ENCODE assay signal across 18 cellular contexts in the genomic region with DNA sequence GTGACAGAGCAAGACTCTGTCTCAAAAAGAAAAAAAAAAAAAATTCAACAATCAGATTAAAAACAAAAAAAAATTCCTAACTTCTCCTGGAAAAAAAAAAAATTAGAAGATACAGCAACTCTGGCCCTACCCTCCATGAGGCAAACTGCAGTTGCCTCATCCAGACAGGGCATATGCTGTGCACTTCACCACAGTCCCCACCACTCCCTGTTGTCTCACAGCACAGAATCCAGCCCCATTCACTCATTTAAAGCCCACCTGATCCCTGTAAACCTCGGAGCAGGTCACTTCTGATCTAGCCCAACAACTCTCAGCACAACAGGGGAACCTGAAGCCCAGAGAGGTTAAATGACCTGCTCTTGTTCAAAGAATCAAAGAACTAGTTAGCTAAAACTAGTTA. TPM values are rescaled to one million over a fixed set of nuclear protein-coding genes. Genes with fewer than 3 reads are reported as not detected.
A peak's percentile ranks its signal among the peaks of the same experiment; 100 is the strongest.
DNase-seq lines count a peak whose midpoint lies in the region; ATAC-seq, FAIRE-seq and TF ChIP-seq lines count a peak whose summit lies in the region.
"Had no signal": no experiment of that assay in that cellular context is flagged by ENCODE, and none has a peak within 500 bp of the region (broad histone marks: within the 10 kb centered on the region; RNA-seq: fewer than 3 reads in every experiment).

No MANE protein-coding gene starts in this region.

- no peak overlapping the region for H3K56ac ChIP-seq in H1 (replicated peaks; ENCODE audit: insufficient read length, low read depth, low read length)

- no peak overlapping the region for H3K4me2 ChIP-seq in PC-9
- H3K4me2 ChIP-seq in H1 (ENCODE audit: insufficient read depth in 1 of 2, low read depth in 2 of 2, low read length in 2 of 2), result no peak overlapping the region
- H3K4me2 ChIP-seq: SK-N-SH had no signal

- intact Hi-C loops in Caco-2 (cut with micrococcal nuclease; ENCODE audit: unreplicated experiment) (no loop called here), PC-9 (cut with micrococcal nuclease; ENCODE audit: unreplicated experiment) (loop anchor here (2.0 kb wide), 1 partner anchor 15 kb away; no protein-coding TSS in a partner anchor), cardiac septum (cut with DNase I) (no loop called here)

- H3K27ac Mint-ChIP-seq in Caco-2 (ENCODE audit: unreplicated experiment), result peak overlapping the region; percentile 85
- H3K27ac Mint-ChIP-seq in stimulated activated effector memory CD8-positive, alpha-beta T cell treated with anti-CD3 and anti-CD28 coated beads, Interleukin-12 subunit alpha, Interleukin-12 subunit beta, amount 100 ng/mL, for 72 hours, result no peak overlapping the region

- H4K5ac ChIP-seq in H1 (ENCODE audit: insufficient read length, low read depth, low read length), result no peak overlapping the region

- H2AK5ac ChIP-seq in H1 (ENCODE audit: low read depth, low read length), result no peak overlapping the region

- peak overlapping the region; percentile 98 for H3K27ac ChIP-seq in PC-9
- no peak overlapping the region for H3K27ac ChIP-seq in H1 (ENCODE audit: low read depth, low read length)
- H3K27ac ChIP-seq in mucosa of rectum (ENCODE audit: low read depth in 2 of 2, low read length in 2 of 2), result peak overlapping the region; percentile 74 to 94

- no peak overlapping the region for H2BK120ac ChIP-seq in H1 (replicated peaks; ENCODE audit: low read depth, low read length)

- H2BK12ac ChIP-seq in H1 (ENCODE audit: low read depth, low read length), result no peak overlapping the region

- no peak overlapping the region for H3K23ac ChIP-seq in H1 (ENCODE audit: insufficient read length)

- peaks cover 30% of the 10 kb centered on the region for H3K4me1 Mint-ChIP-seq in Caco-2 (ENCODE audit: low read depth, unreplicated experiment)
- H3K4me1 Mint-ChIP-seq in stimulated activated effector memory CD8-positive, alpha-beta T cell treated with anti-CD3 and anti-CD28 coated beads, Interleukin-12 subunit alpha, Interleukin-12 subunit beta, amount 100 ng/mL, for 72 hours, result peaks cover 8% of the 10 kb centered on the region

- POLR2A ChIA-PET in Caco-2 (lab: Charles Lee) (no interaction called here), PC-9 (lab: Charles Lee; ENCODE audit: unreplicated experiment) (interaction anchor here (0.6 kb wide), 1 partner anchor 137 kb away, joined by 6 read pairs; no protein-coding TSS in a partner anchor), H1 (lab: Charles Lee; ENCODE audit: partially characterized antibody) (no interaction called here)

- H2AFZ ChIP-seq in PC-9 (no peak overlapping the region), H1 (ENCODE audit: low read length) (no peak overlapping the region)

- no peak overlapping the region for H4K91ac ChIP-seq in H1 (replicated peaks; ENCODE audit: insufficient read length, low read length)

- no peak overlapping the region for H4K8ac ChIP-seq in H1 (ENCODE audit: extremely low read depth, insufficient read depth, low read length)

- no peak for TF ChIP-seq RAD21 in H1 (IDR thresholded peaks at IDR 0.05 in 1 of 2, conservative IDR thresholded peaks at IDR 0.05 in 1 of 2; ENCODE audit: low read depth in 2 of 2, low read length in 2 of 2)

- H3K36me3 ChIP-seq in Caco-2 (ENCODE audit: control insufficient read depth, insufficient read depth, low read length), result peaks cover 3% of the 10 kb centered on the region
- peaks cover 10% of the 10 kb centered on the region; the same call in 1 of the 2 replicates for H3K36me3 ChIP-seq in PC-9 (ENCODE audit: low read depth)
- H3K36me3 ChIP-seq in H1 (ENCODE audit: control insufficient read depth in 2 of 4, insufficient read depth in 4 of 4, low read length in 3 of 4), result peaks cover 0 to 7% (median 2%) of the 10 kb centered on the region in 4 experiments; a peak in 1 of 8 replicates
- H3K36me3 ChIP-seq in mucosa of rectum (ENCODE audit: control insufficient read depth in 2 of 2, insufficient read depth in 2 of 2, low read length in 2 of 2), result peaks cover 0 to 7% of the 10 kb centered on the region in 2 donors
- H3K36me3 ChIP-seq: HAP-1, Peyer's patch had no signal

- H3K9ac ChIP-seq in H1 (replicated peaks in 1 of 4; ENCODE audit: extremely low read depth in 1 of 4, low read depth in 3 of 4, low read length in 3 of 4) (no peak overlapping the region), mucosa of rectum (ENCODE audit: low read depth in 1 of 2, low read length in 2 of 2) (no peak overlapping the region)
- H3K9ac ChIP-seq: SK-N-SH had no signal

- CTCF ChIA-PET in Caco-2 (lab: Charles Lee), result no interaction called here
- CTCF ChIA-PET in PC-9 (lab: Charles Lee), result no interaction called here
- CTCF ChIA-PET in H1 (lab: Charles Lee; ENCODE audit: partially characterized antibody), result interaction anchor here (0.6 to 2.0 kb wide), 3 partner anchors 17 to 32 kb away, joined by 3 to 8 read pairs (median 5); no protein-coding TSS in a partner anchor

- no peak for ATAC-seq in stimulated activated effector memory CD8-positive, alpha-beta T cell treated with anti-CD3 and anti-CD28 coated beads, Interleukin-12 subunit alpha, Interleukin-12 subunit beta, amount 100 ng/mL, for 72 hours
- ATAC-seq in HG03354 (IDR thresholded peaks at IDR 0.05; ENCODE audit: poor library complexity, severe bottlenecking, unreplicated experiment), result no peak

- H3F3A ChIP-seq in PC-9 (ENCODE audit: insufficient read depth, low read depth), result peaks cover 41% of the 10 kb centered on the region

- H3K4me3 Mint-ChIP-seq in Caco-2 (ENCODE audit: unreplicated experiment), result peak overlapping the region; percentile 12
- no peak overlapping the region for H3K4me3 Mint-ChIP-seq in stimulated activated effector memory CD8-positive, alpha-beta T cell treated with anti-CD3 and anti-CD28 coated beads, Interleukin-12 subunit alpha, Interleukin-12 subunit beta, amount 100 ng/mL, for 72 hours

- H3K27me3 Mint-ChIP-seq in Caco-2 (ENCODE audit: insufficient read depth, unreplicated experiment), result no peaks in the 10 kb centered on the region

- H3K9me3 Mint-ChIP-seq in Caco-2 (ENCODE audit: unreplicated experiment), result no peaks in the 10 kb centered on the region
- H3K9me3 Mint-ChIP-seq in stimulated activated effector memory CD8-positive, alpha-beta T cell treated with anti-CD3 and anti-CD28 coated beads, Interleukin-12 subunit alpha, Interleukin-12 subunit beta, amount 100 ng/mL, for 72 hours, result no peaks in the 10 kb centered on the region

- H4K20me1 ChIP-seq in PC-9 (ENCODE audit: insufficient read depth) (no peaks in the 10 kb centered on the region; the same call in 1 of the 2 replicates), H1 (replicated peaks in 1 of 2; ENCODE audit: control insufficient read depth in 1 of 2, insufficient read depth in 2 of 2, low read length in 2 of 2) (peaks cover 0 to 2% of the 10 kb centered on the region in 2 experiments)

- peaks cover 32% of the 10 kb centered on the region for H3K4me1 ChIP-seq in Caco-2
- peaks cover 55% of the 10 kb centered on the region for H3K4me1 ChIP-seq in PC-9 (replicated peaks; ENCODE audit: insufficient read depth)
- H3K4me1 ChIP-seq in H1 (replicated peaks in 1 of 4; ENCODE audit: control insufficient read depth in 3 of 4, insufficient read depth in 4 of 4, low read length in 3 of 4), result peaks cover 0 to 6% (median 1%) of the 10 kb centered on the region in 4 experiments; a peak in 2 of 7 replicates
- peaks cover 24 to 38% of the 10 kb centered on the region in 2 donors for H3K4me1 ChIP-seq in mucosa of rectum (ENCODE audit: control insufficient read depth in 2 of 2, insufficient read depth in 2 of 2, low read length in 2 of 2)
- H3K4me1 ChIP-seq: HAP-1 had no signal

- H3K23me2 ChIP-seq in H1 (ENCODE audit: low read depth, low read length), result 0 out of 2 replicates have a peak, but pooled peaks cover 1% of the 10 kb centered on the region

- no peaks in the 10 kb centered on the region for H3K9me2 ChIP-seq in PC-9 (ENCODE audit: insufficient read depth)
- H3K9me2 ChIP-seq: SK-N-SH had no signal

- H3K18ac ChIP-seq in H1 (ENCODE audit: extremely low read depth, low read length), result no peak overlapping the region

- no peak for TF ChIP-seq EP300 in H1 (IDR thresholded peaks at IDR 0.05; ENCODE audit: borderline replicate concordance in 1 of 2, low read depth in 2 of 2, low read length in 2 of 2)

- H3K9me3 ChIP-seq in Caco-2, result no peaks in the 10 kb centered on the region
- H3K9me3 ChIP-seq in PC-9 (ENCODE audit: insufficient read depth, low read depth), result no peaks in the 10 kb centered on the region
- H3K9me3 ChIP-seq in H1 (ENCODE audit: insufficient read depth in 2 of 2, low read depth in 1 of 2, low read length in 1 of 2), result peaks cover 0 to 9% of the 10 kb centered on the region in 2 experiments; a peak in 2 of 4 replicates
- H3K9me3 ChIP-seq in mucosa of rectum (ENCODE audit: control insufficient read depth in 2 of 2, low read length in 2 of 2), result no peaks in the 10 kb centered on the region
- H3K9me3 ChIP-seq: HAP-1, Peyer's patch, SK-N-SH had no signal

- H3K79me2 ChIP-seq in PC-9 (ENCODE audit: low read depth) (peaks cover 85% of the 10 kb centered on the region), H1 (ENCODE audit: control insufficient read depth in 1 of 2, insufficient read depth in 2 of 2, low read length in 2 of 2) (peaks cover 0 to 53% of the 10 kb centered on the region in 2 experiments; a peak in 3 of 4 replicates)

- no peak overlapping the region for H3K14ac ChIP-seq in H1 (ENCODE audit: insufficient read length)

- H3K27me3 ChIP-seq in Caco-2 (replicated peaks; ENCODE audit: control insufficient read depth, insufficient read depth, low read length) (no peaks in the 10 kb centered on the region), PC-9 (ENCODE audit: insufficient read depth, low read depth) (no peaks in the 10 kb centered on the region), H1 (replicated peaks in 1 of 4; ENCODE audit: control insufficient read depth in 3 of 4, extremely low read depth in 1 of 4, insufficient read depth in 3 of 4, low read length in 3 of 4) (no peaks in the 10 kb centered on the region), mucosa of rectum (ENCODE audit: control insufficient read depth in 2 of 2, insufficient read depth in 2 of 2, low read length in 2 of 2) (no peaks in the 10 kb centered on the region)
- H3K27me3 ChIP-seq: Peyer's patch had no signal

- H3K4me3 ChIP-seq in Caco-2 (ENCODE audit: low read depth, low read length) (no peak overlapping the region), PC-9 (no peak overlapping the region), H1 (ENCODE audit: extremely low read depth in 1 of 4, insufficient read depth in 2 of 4, low read depth in 3 of 4, low read length in 4 of 4) (no peak overlapping the region), mucosa of rectum (ENCODE audit: low read length in 2 of 2) (no peak overlapping the region)
- H3K4me3 ChIP-seq: HAP-1, Peyer's patch had no signal

- 90% methylated on average over 1 of the region's 1 CpG; no CpG with 5 or more reads in 1 of the 2 experiments for WGBS in H1 (ENCODE audit: extremely low coverage in 1 of 2, insufficient coverage in 1 of 2, insufficient read length in 1 of 2, insufficient replicate concordance in 2 of 2, low coverage in 1 of 2, low lambda C conversion rate in 2 of 2, missing lambda C conversion rate in 1 of 2), 2 experiments

- H2BK20ac ChIP-seq in H1 (ENCODE audit: low read length), result no peak overlapping the region

- BruUV-seq in Caco-2 (replicated peaks; lab: Mats Ljungman, UMichigan), result no TSS peak
- no TSS peak for BruUV-seq in PC-9 (replicated peaks; lab: Mats Ljungman, UMichigan)

- H3K4ac ChIP-seq in H1 (replicated peaks; ENCODE audit: insufficient read length, low read depth, low read length), result no peak overlapping the region

- no peak overlapping the region for H2BK15ac ChIP-seq in H1 (ENCODE audit: low read length)

- FAIRE-seq in H1 (lab: Jason Lieb, UNC), result no peak
- FAIRE-seq: GM12891 had no signal

- no peak overlapping the region for H2BK5ac ChIP-seq in H1 (ENCODE audit: low read depth, low read length)

- TF ChIP-seq POLR2A in H1 (IDR thresholded peaks at IDR 0.05; ENCODE audit: control extremely low read depth in 1 of 2, low read depth in 2 of 2, low read length in 2 of 2), result no peak

- TF ChIP-seq CTCF in Caco-2 (IDR thresholded peaks at IDR 0.05; ENCODE audit: insufficient read depth in 1 of 2, low read depth in 1 of 2, low read length in 1 of 2, severe bottlenecking in 1 of 2, unreplicated experiment in 1 of 2) (no peak), PC-9 (conservative IDR thresholded peaks at IDR 0.05) (no peak), H1 (IDR thresholded peaks at IDR 0.05; ENCODE audit: control extremely low read depth in 1 of 3, insufficient read depth in 1 of 3, low read depth in 1 of 3, low read length in 3 of 3) (no peak)

- peaks cover 95% of the 10 kb centered on the region for H3K36me3 Mint-ChIP-seq in Caco-2 (ENCODE audit: insufficient read depth, unreplicated experiment)
- no peaks in the 10 kb centered on the region for H3K36me3 Mint-ChIP-seq in stimulated activated effector memory CD8-positive, alpha-beta T cell treated with anti-CD3 and anti-CD28 coated beads, Interleukin-12 subunit alpha, Interleukin-12 subunit beta, amount 100 ng/mL, for 72 hours

- peaks cover 3% of the 10 kb centered on the region for H3K79me1 ChIP-seq in H1 (ENCODE audit: low read depth, low read length)

- DNase-seq in Caco-2, result no peak
- DNase-seq in PC-9, result no peak
- DNase-seq in H1 (ENCODE audit: low read depth in 1 of 2, low spot score in 2 of 2), result no peak
- DNase-seq in stimulated activated effector memory CD8-positive, alpha-beta T cell treated with anti-CD3 and anti-CD28 coated beads, Interleukin-12 subunit alpha, Interleukin-12 subunit beta, amount 100 ng/mL, for 72 hours (ENCODE audit: low spot score in 2 of 2), result no peak
- no peak for DNase-seq in cardiac septum (ENCODE audit: low spot score)
- no peak for DNase-seq in hippocampal formation (lab: John Stamatoyannopoulos, UW)
- DNase-seq: GF-D8, KBM-7, NCI-H1092 treated with DMSO at 0.1 percent for 48 hours, NCI-H1694, NCI-H510A treated with DMSO at 0.1 percent for 48 hours, SHP77, SK-N-SH had no signal

RNA-seq across cellular contexts. Expression of gene RHPN2, which starts 24.9 kb away (rescaled TPM):
- total RNA-seq in Caco-2 (2022) (69.5 and 78.5 TPM in 2 replicates), PC-9 (2021) (21.3 and 28.5 TPM in 2 replicates), cardiac septum (0.67 TPM)
- 31.1 and 36.2 TPM in 2 replicates for total RNA-seq in H1 (2021; fragmentation: NEBNext Ultra II Directional; extraction: Animal tissue kit (Norgen Biotek cat#: 25700))
- 22.8 and 27.2 TPM in 2 replicates for polyA plus RNA-seq in H1 (2011; rRNA removed)
- polyA plus RNA-seq in H1 (2011; cell fraction: cytosol; rRNA removed), result 28.8 TPM
- 26.0 TPM for polyA plus RNA-seq in H1 (2011; cell fraction: nucleus; rRNA removed)
- polyA plus RNA-seq in H1 (2012, experiment 1 of 2), result 23.3 to 37.2 TPM (median 28.3 TPM) in 4 replicates
- polyA plus RNA-seq in H1 (2012, experiment 2 of 2), result 15.6 TPM
- polyA plus RNA-seq in H1 (2013, experiment 1 of 2), result 14.1 TPM
- polyA plus RNA-seq in H1 (2013, experiment 2 of 2), result 15.8 TPM
- polyA minus RNA-seq in H1 (2011; rRNA and poly(A)+ RNA removed), result 29.3 and 36.6 TPM in 2 replicates
- polyA minus RNA-seq in H1 (2011; cell fraction: cytosol; rRNA and poly(A)+ RNA removed), result 33.2 TPM
- polyA minus RNA-seq in H1 (2011; cell fraction: nucleus; rRNA and poly(A)+ RNA removed), result 18.1 TPM

RNA-seq across cellular contexts. Expression of gene GPATCH1, which starts 41.2 kb away (rescaled TPM):
- total RNA-seq in Caco-2 (2022) (16.1 and 17.1 TPM in 2 replicates), PC-9 (2021) (11.0 and 12.4 TPM in 2 replicates), cardiac septum (5.2 TPM)
- total RNA-seq in H1 (2021; fragmentation: NEBNext Ultra II Directional; extraction: Animal tissue kit (Norgen Biotek cat#: 25700)), result 8.2 and 8.8 TPM in 2 replicates
- 3.5 and 4.3 TPM in 2 replicates for polyA plus RNA-seq in H1 (2011; rRNA removed)
- polyA plus RNA-seq in H1 (2011; cell fraction: cytosol; rRNA removed), result 8.1 TPM
- 12.4 TPM for polyA plus RNA-seq in H1 (2011; cell fraction: nucleus; rRNA removed)
- polyA plus RNA-seq in H1 (2012, experiment 1 of 2), result 8.0 to 15.0 TPM (median 9.1 TPM) in 4 replicates
- 1.3 TPM for polyA plus RNA-seq in H1 (2012, experiment 2 of 2)
- polyA plus RNA-seq in H1 (2013, experiment 1 of 2), result 7.1 TPM
- polyA plus RNA-seq in H1 (2013, experiment 2 of 2), result 6.1 TPM
- 8.8 and 12.0 TPM in 2 replicates for polyA minus RNA-seq in H1 (2011; rRNA and poly(A)+ RNA removed)
- 2.4 TPM for polyA minus RNA-seq in H1 (2011; cell fraction: cytosol; rRNA and poly(A)+ RNA removed)
- 9.9 TPM for polyA minus RNA-seq in H1 (2011; cell fraction: nucleus; rRNA and poly(A)+ RNA removed)

Comparison
In these comparisons a context has a peak if more than half of its experiments do, and no peak if none do; other contexts are left out.
1. RNA of gene RHPN2, which starts 24.9 kb away (total RNA-seq): 69.5 to 78.5 TPM in Caco-2, 31.1 to 36.2 TPM in H1 and 21.3 to 28.5 TPM in PC-9; 0.67 TPM in cardiac septum (single experiment); every median in the first group is over 10 times any median in the second.